ENCODE assay signal across 8 cellular contexts in the genomic region with DNA sequence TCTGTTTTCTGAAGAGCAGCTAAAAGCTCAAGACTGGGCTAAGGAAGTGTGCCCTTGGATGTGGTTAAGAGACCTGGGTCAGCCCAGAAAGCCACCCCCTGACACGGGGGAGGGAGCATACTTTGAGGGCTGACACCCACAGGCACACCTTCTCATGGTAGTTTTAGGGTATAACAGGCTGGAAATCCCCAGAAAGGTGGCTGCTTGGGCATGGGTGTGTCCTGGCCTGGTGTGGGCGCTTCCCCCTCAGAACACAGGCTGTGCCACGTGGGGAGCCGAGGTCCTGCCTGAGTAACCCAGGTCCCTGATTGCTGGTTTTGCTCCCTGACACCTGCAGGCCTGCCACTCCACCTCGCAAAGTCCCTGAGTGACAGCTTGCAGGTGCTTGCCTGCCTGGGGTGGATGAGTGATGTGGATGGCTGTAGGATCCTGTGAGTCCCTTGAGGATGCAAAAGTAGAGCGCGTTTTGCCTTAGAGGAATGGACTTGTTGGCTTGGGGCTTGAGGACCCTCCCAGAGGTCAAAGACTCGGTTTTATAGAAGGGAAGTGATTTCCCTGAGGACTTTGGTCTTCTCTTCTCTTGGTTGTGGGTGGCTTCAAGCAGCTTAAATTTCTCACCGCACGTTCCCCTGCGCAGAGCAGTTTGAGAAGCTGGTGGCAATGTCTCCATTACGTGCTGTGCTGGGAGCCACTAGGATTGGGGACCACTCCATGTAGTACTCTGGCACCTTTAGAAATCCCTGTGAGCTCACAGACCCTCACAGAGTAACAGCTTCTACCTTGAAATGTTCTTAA.
DNase-seq lines count a peak whose midpoint lies in the region; ATAC-seq lines count a peak whose summit lies in the region.

No MANE protein-coding gene starts in this region.

- ATAC-seq in GM18858 (IDR thresholded peaks at IDR 0.05; ENCODE audit: unreplicated experiment): peak; percentile 62
- ATAC-seq in HG02981 (IDR thresholded peaks at IDR 0.05; ENCODE audit: unreplicated experiment): peak; percentile 46

- no peak overlapping the region for H3K4ac ChIP-seq in trophoblast cell (ENCODE audit: low read depth, low read length)

- H2AFZ ChIP-seq in trophoblast cell (ENCODE audit: insufficient read depth, low read length, poor library complexity): no peak overlapping the region

- no peak overlapping the region for H4K12ac ChIP-seq in trophoblast cell (ENCODE audit: low read depth, low read length)

- H3K79me2 ChIP-seq in trophoblast cell (ENCODE audit: control insufficient read depth, insufficient read depth, low read length, poor library complexity): peaks cover 2% of the 10 kb centered on the region

- H3K14ac ChIP-seq in trophoblast cell (ENCODE audit: low read length): no peak overlapping the region

- DNase-seq in activated CD4-positive, alpha-beta T cell treated with anti-CD3 and anti-CD28 coated beads for 48 hours: peak; percentile 31
- DNase-seq in germinal center (ENCODE audit: low spot score): peak; percentile 83
- no peak for DNase-seq in NOMO-1 (lab: John Stamatoyannopoulos, UW; ENCODE audit: unreplicated experiment in 2 of 2)
- DNase-seq in trophoblast cell: no peak
- DNase-seq in D341Med (ENCODE audit: low spot score): no peak

- H3K9ac ChIP-seq in subcutaneous abdominal adipose tissue (ENCODE audit: low read length in 5 of 5): peak overlapping the region in 2 of 5 donors; percentile 12 to 43
- no peak overlapping the region for H3K9ac ChIP-seq in trophoblast cell (ENCODE audit: low read length)

- H3K4me3 ChIP-seq in subcutaneous abdominal adipose tissue (ENCODE audit: low read depth in 1 of 5, low read length in 5 of 5): peak overlapping the region in 1 of 5 donors; percentile 55
- H3K4me3 ChIP-seq in trophoblast cell (ENCODE audit: low read depth, low read length): no peak overlapping the region

- H3K9me3 ChIP-seq in subcutaneous abdominal adipose tissue (ENCODE audit: control insufficient read depth in 5 of 5, low read length in 5 of 5): no peaks in the 10 kb centered on the region
- no peaks in the 10 kb centered on the region for H3K9me3 ChIP-seq in trophoblast cell (ENCODE audit: insufficient read depth, low read depth, low read length)

- no peak overlapping the region for H4K91ac ChIP-seq in trophoblast cell (ENCODE audit: low read depth, low read length)

- peaks cover 9% of the 10 kb centered on the region for H3K79me1 ChIP-seq in trophoblast cell (ENCODE audit: low read length)

- H3K18ac ChIP-seq in trophoblast cell (ENCODE audit: low read length): no peak overlapping the region

- no CpG with 5 or more reads among the region's 12 CpGs for WGBS in trophoblast cell (ENCODE audit: extremely low coverage, insufficient coverage, insufficient read length)

- H3K27ac ChIP-seq in subcutaneous abdominal adipose tissue (ENCODE audit: low read depth, low read length): peak overlapping the region; percentile 85
- H3K27ac ChIP-seq in trophoblast cell (ENCODE audit: low read depth, low read length): no peak overlapping the region

- no peak overlapping the region for H2BK5ac ChIP-seq in trophoblast cell (ENCODE audit: low read depth, low read length, poor library complexity)

- H2AK5ac ChIP-seq in trophoblast cell (ENCODE audit: low read length): no peak overlapping the region

- no peak overlapping the region for H4K8ac ChIP-seq in trophoblast cell (ENCODE audit: low read depth, low read length)

- peaks cover 0 to 49% (median 33%) of the 10 kb centered on the region in 5 donors for H3K36me3 ChIP-seq in subcutaneous abdominal adipose tissue (ENCODE audit: control insufficient read depth in 5 of 5, insufficient read depth in 5 of 5, low read length in 5 of 5)
- peaks cover 60 to 75% of the 10 kb centered on the region in 2 experiments for H3K36me3 ChIP-seq in trophoblast cell (ENCODE audit: control insufficient read depth in 1 of 2, insufficient read depth in 2 of 2, low read length in 2 of 2)

- peaks cover 9 to 58% (median 52%) of the 10 kb centered on the region in 5 donors for H3K4me1 ChIP-seq in subcutaneous abdominal adipose tissue (ENCODE audit: control insufficient read depth in 5 of 5, insufficient read depth in 5 of 5, low read length in 5 of 5)
- peaks cover 8 to 10% of the 10 kb centered on the region in 2 experiments for H3K4me1 ChIP-seq in trophoblast cell (ENCODE audit: control insufficient read depth in 1 of 2, insufficient read depth in 2 of 2, low read length in 2 of 2)

- H3K23ac ChIP-seq in trophoblast cell (ENCODE audit: low read length): no peak overlapping the region

- no peak overlapping the region for H2BK120ac ChIP-seq in trophoblast cell (ENCODE audit: insufficient read depth, low read length, poor library complexity)

- H3K4me2 ChIP-seq in trophoblast cell (ENCODE audit: low read length): no peak overlapping the region

- H3K27me3 ChIP-seq in subcutaneous abdominal adipose tissue (ENCODE audit: control insufficient read depth in 5 of 5, insufficient read depth in 4 of 5, low read length in 5 of 5): no peaks in the 10 kb centered on the region
- no peaks in the 10 kb centered on the region for H3K27me3 ChIP-seq in trophoblast cell (ENCODE audit: insufficient read depth, low read length)

- no peak overlapping the region for H2BK12ac ChIP-seq in trophoblast cell (ENCODE audit: low read length)

Comparison
In these comparisons a context has a peak if more than half of its experiments do, and no peak if none do; other contexts are left out.
1. DNase-seq: peak in activated CD4-positive, alpha-beta T cell treated with anti-CD3 and anti-CD28 coated beads for 48 hours (single experiment) and germinal center (single experiment); none in NOMO-1 (0 of 2), trophoblast cell (0 of 2) and D341Med (single experiment).